Comparison of ENCODE assay signal across 1 cellular context in genomic region chr22:39427751-39428596, GRCh38.
TF ChIP-seq lines count a peak whose summit lies in the region.

No MANE protein-coding gene starts in this region.

TF ChIP-seq in GM23338, 12 proteins besides CTCF, POLR2A, EP300 and RAD21 (continued from another document):
- TF ChIP-seq JUNB (IDR thresholded peaks at IDR 0.05; ENCODE audit: unreplicated experiment) (no peak), ZNF114 (CRISPR knock-in tag; IDR thresholded peaks at IDR 0.05) (no peak), REST (IDR thresholded peaks at IDR 0.05; ENCODE audit: unreplicated experiment) (no peak), EZH2 (IDR thresholded peaks at IDR 0.05; ENCODE audit: low read depth, unreplicated experiment) (no peak), CREB1 (CRISPR knock-in tag; IDR thresholded peaks at IDR 0.05; ENCODE audit: low read depth) (no peak), EZH2phosphoT487 (IDR thresholded peaks at IDR 0.05; ENCODE audit: unreplicated experiment) (no peak), POLR2AphosphoS5 (IDR thresholded peaks at IDR 0.05; ENCODE audit: low read depth) (no peak), ZNF331 (CRISPR knock-in tag; IDR thresholded peaks at IDR 0.05; ENCODE audit: low read depth) (no peak), ETS1 (IDR thresholded peaks at IDR 0.05) (no peak), NANOG (IDR thresholded peaks at IDR 0.05; ENCODE audit: borderline replicate concordance) (no peak)
- TF ChIP-seq, protein P1, sequence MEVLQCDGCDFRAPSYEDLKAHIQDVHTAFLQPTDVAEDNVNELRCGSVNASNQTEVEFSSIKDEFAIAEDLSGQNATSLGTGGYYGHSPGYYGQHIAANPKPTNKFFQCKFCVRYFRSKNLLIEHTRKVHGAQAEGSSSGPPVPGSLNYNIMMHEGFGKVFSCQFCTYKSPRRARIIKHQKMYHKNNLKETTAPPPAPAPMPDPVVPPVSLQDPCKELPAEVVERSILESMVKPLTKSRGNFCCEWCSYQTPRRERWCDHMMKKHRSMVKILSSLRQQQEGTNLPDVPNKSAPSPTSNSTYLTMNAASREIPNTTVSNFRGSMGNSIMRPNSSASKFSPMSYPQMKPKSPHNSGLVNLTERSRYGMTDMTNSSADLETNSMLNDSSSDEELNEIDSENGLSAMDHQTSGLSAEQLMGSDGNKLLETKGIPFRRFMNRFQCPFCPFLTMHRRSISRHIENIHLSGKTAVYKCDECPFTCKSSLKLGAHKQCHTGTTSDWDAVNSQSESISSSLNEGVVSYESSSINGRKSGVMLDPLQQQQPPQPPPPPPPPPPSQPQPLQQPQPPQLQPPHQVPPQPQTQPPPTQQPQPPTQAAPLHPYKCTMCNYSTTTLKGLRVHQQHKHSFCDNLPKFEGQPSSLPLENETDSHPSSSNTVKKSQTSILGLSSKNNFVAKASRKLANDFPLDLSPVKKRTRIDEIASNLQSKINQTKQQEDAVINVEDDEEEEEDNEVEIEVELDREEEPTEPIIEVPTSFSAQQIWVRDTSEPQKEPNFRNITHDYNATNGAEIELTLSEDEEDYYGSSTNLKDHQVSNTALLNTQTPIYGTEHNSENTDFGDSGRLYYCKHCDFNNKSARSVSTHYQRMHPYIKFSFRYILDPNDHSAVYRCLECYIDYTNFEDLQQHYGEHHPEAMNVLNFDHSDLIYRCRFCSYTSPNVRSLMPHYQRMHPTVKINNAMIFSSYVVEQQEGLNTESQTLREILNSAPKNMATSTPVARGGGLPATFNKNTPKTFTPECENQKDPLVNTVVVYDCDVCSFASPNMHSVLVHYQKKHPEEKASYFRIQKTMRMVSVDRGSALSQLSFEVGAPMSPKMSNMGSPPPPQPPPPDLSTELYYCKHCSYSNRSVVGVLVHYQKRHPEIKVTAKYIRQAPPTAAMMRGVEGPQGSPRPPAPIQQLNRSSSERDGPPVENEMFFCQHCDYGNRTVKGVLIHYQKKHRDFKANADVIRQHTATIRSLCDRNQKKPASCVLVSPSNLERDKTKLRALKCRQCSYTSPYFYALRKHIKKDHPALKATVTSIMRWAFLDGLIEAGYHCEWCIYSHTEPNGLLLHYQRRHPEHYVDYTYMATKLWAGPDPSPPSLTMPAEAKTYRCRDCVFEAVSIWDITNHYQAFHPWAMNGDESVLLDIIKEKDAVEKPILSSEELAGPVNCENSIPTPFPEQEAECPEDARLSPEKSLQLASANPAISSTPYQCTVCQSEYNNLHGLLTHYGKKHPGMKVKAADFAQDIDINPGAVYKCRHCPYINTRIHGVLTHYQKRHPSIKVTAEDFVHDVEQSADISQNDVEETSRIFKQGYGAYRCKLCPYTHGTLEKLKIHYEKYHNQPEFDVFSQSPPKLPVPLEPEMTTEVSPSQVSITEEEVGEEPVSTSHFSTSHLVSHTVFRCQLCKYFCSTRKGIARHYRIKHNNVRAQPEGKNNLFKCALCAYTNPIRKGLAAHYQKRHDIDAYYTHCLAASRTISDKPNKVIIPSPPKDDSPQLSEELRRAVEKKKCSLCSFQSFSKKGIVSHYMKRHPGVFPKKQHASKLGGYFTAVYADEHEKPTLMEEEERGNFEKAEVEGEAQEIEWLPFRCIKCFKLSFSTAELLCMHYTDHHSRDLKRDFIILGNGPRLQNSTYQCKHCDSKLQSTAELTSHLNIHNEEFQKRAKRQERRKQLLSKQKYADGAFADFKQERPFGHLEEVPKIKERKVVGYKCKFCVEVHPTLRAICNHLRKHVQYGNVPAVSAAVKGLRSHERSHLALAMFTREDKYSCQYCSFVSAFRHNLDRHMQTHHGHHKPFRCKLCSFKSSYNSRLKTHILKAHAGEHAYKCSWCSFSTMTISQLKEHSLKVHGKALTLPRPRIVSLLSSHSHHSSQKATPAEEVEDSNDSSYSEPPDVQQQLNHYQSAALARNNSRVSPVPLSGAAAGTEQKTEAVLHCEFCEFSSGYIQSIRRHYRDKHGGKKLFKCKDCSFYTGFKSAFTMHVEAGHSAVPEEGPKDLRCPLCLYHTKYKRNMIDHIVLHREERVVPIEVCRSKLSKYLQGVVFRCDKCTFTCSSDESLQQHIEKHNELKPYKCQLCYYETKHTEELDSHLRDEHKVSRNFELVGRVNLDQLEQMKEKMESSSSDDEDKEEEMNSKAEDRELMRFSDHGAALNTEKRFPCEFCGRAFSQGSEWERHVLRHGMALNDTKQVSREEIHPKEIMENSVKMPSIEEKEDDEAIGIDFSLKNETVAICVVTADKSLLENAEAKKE (CRISPR knock-in tag; IDR thresholded peaks at IDR 0.05), result no peak
